ENCODE assay signal across 9 cellular contexts in genomic region chr6:99349620-99350141, GRCh38. TPM values are rescaled to one million over a fixed set of nuclear protein-coding genes. Genes with fewer than 3 reads are reported as not detected.
DNase-seq lines count a peak whose midpoint lies in the region; FAIRE-seq and TF ChIP-seq lines count a peak whose summit lies in the region.
"Had no signal": no experiment of that assay in that cellular context is flagged by ENCODE, and none has a peak within 500 bp of the region (broad histone marks: within the 10 kb centered on the region; RNA-seq: fewer than 3 reads in every experiment).

TSS of gene FAXC (minus strand) at chr6:99349674. CDS start at chr6:99349372, 302 bp downstream.

- FAIRE-seq in H54 (lab: Jason Lieb, UNC) = no peak
- FAIRE-seq: A204.1 had no signal

- peak; percentile 24; the same call in 1 of the 2 replicates for TF ChIP-seq POLR2A in H54 (IDR thresholded peaks at IDR 0.05; ENCODE audit: low read depth, low read length)

- DNase-seq in DMS 273 (lab: John Stamatoyannopoulos, UW; ENCODE audit: unreplicated experiment) (peak; percentile 84), DMS 273 treated with DMSO at 0.1 percent for 48 hours (lab: John Stamatoyannopoulos, UW) (no peak), H54 (ENCODE audit: insufficient read length, low spot score) (peak; percentile 22), NCI-H146 treated with DMSO at 0.1 percent for 48 hours (lab: John Stamatoyannopoulos, UW; ENCODE audit: unreplicated experiment) (peak; percentile 65), glomerular visceral epithelial cell (ENCODE audit: extremely low spot score) (peak; percentile 51), occipital lobe (lab: John Stamatoyannopoulos, UW) (peak; percentile 41), NOMO-1 (lab: John Stamatoyannopoulos, UW; ENCODE audit: unreplicated experiment in 2 of 2) (no peak)
- peak; percentile 27 to 45 for DNase-seq in activated T-cell treated with anti-CD3 and anti-CD28 coated beads, Interleukin-2, amount 50 U/mL, for 48 hours

RNA-seq across cellular contexts. Expression of gene FAXC, which starts in this region (rescaled TPM):
- 49.3 TPM for total RNA-seq in occipital lobe

Comparison
In these comparisons a context has a peak if more than half of its experiments do, and no peak if none do; other contexts are left out.
1. DNase-seq: peak in DMS 273 (single experiment), H54 (single experiment), NCI-H146 treated with DMSO at 0.1 percent for 48 hours (single experiment), activated T-cell treated with anti-CD3 and anti-CD28 coated beads, Interleukin-2, amount 50 U/mL, for 48 hours (2 of 2), glomerular visceral epithelial cell (single experiment) and occipital lobe (single experiment); none in DMS 273 treated with DMSO at 0.1 percent for 48 hours (single experiment) and NOMO-1 (0 of 2).